In genomic region chr7:98399903-98400537, GRCh38 we compare ENCODE assay signal across 9 cellular contexts. TPM values are rescaled to one million over a fixed set of nuclear protein-coding genes. Genes with fewer than 3 reads are reported as not detected.
DNase-seq lines count a peak whose midpoint lies in the region; ATAC-seq and TF ChIP-seq lines count a peak whose summit lies in the region.
"Had no signal": no experiment of that assay in that cellular context is flagged by ENCODE, and none has a peak within 500 bp of the region (broad histone marks: within the 10 kb centered on the region; RNA-seq: fewer than 3 reads in every experiment).

No MANE protein-coding gene starts in this region.

- H3K27me3 ChIP-seq in CD8-positive, alpha-beta T cell (ENCODE audit: insufficient read depth, low read length), result no peaks in the 10 kb centered on the region

- intact Hi-C loops in CD8-positive, alpha-beta T cell (cut with DNase I, micrococcal nuclease), result loop anchor here (2.0 to 5.0 kb wide), 4 partner anchors 117 to 378 kb away; partner anchors contain the start of genes BRI3 (in 1 of the 2) and LMTK2 (in 1 of the 2)
- intact Hi-C loops in natural killer cell (cut with micrococcal nuclease), result no loop called here

- no peak for ATAC-seq in CD8-positive, alpha-beta T cell
- no peak for ATAC-seq in central memory CD8-positive, alpha-beta T cell (replicated peaks; ENCODE audit: extremely low read depth, poor library complexity, severe bottlenecking)
- no peak for ATAC-seq in natural killer cell

- no peak overlapping the region for H3K4me3 ChIP-seq in CD8-positive, alpha-beta T cell (ENCODE audit: low read depth, low read length)

- no peak overlapping the region for H3K27ac ChIP-seq in CD8-positive, alpha-beta T cell (ENCODE audit: low read depth, low read length)
- H3K27ac ChIP-seq: HL-60 had no signal

- no peak for TF ChIP-seq CTCF in CD8-positive, alpha-beta T cell (IDR thresholded peaks at IDR 0.05)
- no peak for TF ChIP-seq CTCF in natural killer cell (IDR thresholded peaks at IDR 0.05)

- no peak for DNase-seq in CD8-positive, alpha-beta T cell
- DNase-seq in central memory CD8-positive, alpha-beta T cell (ENCODE audit: low spot score in 2 of 2), result no peak
- DNase-seq in natural killer cell (no peak), putamen (ENCODE audit: low spot score) (no peak), AG08395 (ENCODE audit: low spot score) (no peak), germinal center (ENCODE audit: low spot score) (no peak)
- no peak for DNase-seq in stimulated activated CD4-positive, alpha-beta T cell treated with anti-CD3 and anti-CD28 coated beads, Interleukin-15, amount 100 ng/mL, for 24 hours

- CTCF ChIA-PET in CD8-positive, alpha-beta T cell (lab: Charles Lee), result no interaction called here

- H3K36me3 Mint-ChIP-seq in CD8-positive, alpha-beta T cell, result no peaks in the 10 kb centered on the region
- H3K36me3 Mint-ChIP-seq in IgD-negative memory B cell, result peaks cover 3% of the 10 kb centered on the region
- H3K36me3 Mint-ChIP-seq in central memory CD8-positive, alpha-beta T cell (ENCODE audit: insufficient read depth), result peaks cover 2% of the 10 kb centered on the region
- no peaks in the 10 kb centered on the region for H3K36me3 Mint-ChIP-seq in natural killer cell

- peaks cover 9% of the 10 kb centered on the region for H3K4me1 Mint-ChIP-seq in CD8-positive, alpha-beta T cell (ENCODE audit: low read depth)
- H3K4me1 Mint-ChIP-seq in IgD-negative memory B cell (peaks cover 3 to 20% (median 8%) of the 10 kb centered on the region in 3 donors), natural killer cell (no peaks in the 10 kb centered on the region)
- peaks cover 11% of the 10 kb centered on the region for H3K4me1 Mint-ChIP-seq in central memory CD8-positive, alpha-beta T cell

- peak overlapping the region; percentile 47 for H3K4me3 Mint-ChIP-seq in CD8-positive, alpha-beta T cell
- H3K4me3 Mint-ChIP-seq in IgD-negative memory B cell, result peak overlapping the region; percentile 25 to 75 (median 43)
- peak overlapping the region; percentile 50 for H3K4me3 Mint-ChIP-seq in central memory CD8-positive, alpha-beta T cell
- H3K4me3 Mint-ChIP-seq in natural killer cell, result peak overlapping the region; percentile 79

- no peaks in the 10 kb centered on the region for H3K9me3 Mint-ChIP-seq in CD8-positive, alpha-beta T cell
- H3K9me3 Mint-ChIP-seq in IgD-negative memory B cell (peaks cover 0 to 6% (median 3%) of the 10 kb centered on the region in 3 donors), natural killer cell (no peaks in the 10 kb centered on the region)
- H3K9me3 Mint-ChIP-seq in central memory CD8-positive, alpha-beta T cell, result no peaks in the 10 kb centered on the region

- no peaks in the 10 kb centered on the region for H3K36me3 ChIP-seq in CD8-positive, alpha-beta T cell (ENCODE audit: insufficient read depth, low read length)

- H3K27me3 Mint-ChIP-seq in CD8-positive, alpha-beta T cell (ENCODE audit: low read depth), result peaks cover 21% of the 10 kb centered on the region
- H3K27me3 Mint-ChIP-seq in IgD-negative memory B cell, result peaks cover 27% of the 10 kb centered on the region
- H3K27me3 Mint-ChIP-seq in central memory CD8-positive, alpha-beta T cell, result peaks cover 37% of the 10 kb centered on the region
- H3K27me3 Mint-ChIP-seq in natural killer cell (ENCODE audit: low read depth in 2 of 2), result peaks cover 27 to 36% of the 10 kb centered on the region in 2 donors

- POLR2A ChIA-PET in CD8-positive, alpha-beta T cell (lab: Charles Lee), result no interaction called here

- H3K4me1 ChIP-seq in CD8-positive, alpha-beta T cell (ENCODE audit: insufficient read depth, low read length), result peaks cover 8% of the 10 kb centered on the region

- no peak overlapping the region for H3K27ac Mint-ChIP-seq in CD8-positive, alpha-beta T cell
- H3K27ac Mint-ChIP-seq in IgD-negative memory B cell (peak overlapping the region in 1 of 3 donors; percentile 4), natural killer cell (peak overlapping the region in 1 of 2 donors; percentile 21)
- no peak overlapping the region for H3K27ac Mint-ChIP-seq in central memory CD8-positive, alpha-beta T cell (ENCODE audit: low read depth)

- no peaks in the 10 kb centered on the region for H3K9me3 ChIP-seq in CD8-positive, alpha-beta T cell (ENCODE audit: low read length)

RNA-seq across cellular contexts. Expression of gene BAIAP2L1, which starts 0.9 kb away (rescaled TPM):
- under 1 TPM in 1 of 2 experiments, not detected in 1; 0.43 TPM for total RNA-seq in CD8-positive, alpha-beta T cell
- polyA plus RNA-seq in IgD-negative memory B cell, result 0.49 TPM
- total RNA-seq in natural killer cell, result not detected
